Comparison of ENCODE assay signal across 11 cellular contexts in the genomic region with DNA sequence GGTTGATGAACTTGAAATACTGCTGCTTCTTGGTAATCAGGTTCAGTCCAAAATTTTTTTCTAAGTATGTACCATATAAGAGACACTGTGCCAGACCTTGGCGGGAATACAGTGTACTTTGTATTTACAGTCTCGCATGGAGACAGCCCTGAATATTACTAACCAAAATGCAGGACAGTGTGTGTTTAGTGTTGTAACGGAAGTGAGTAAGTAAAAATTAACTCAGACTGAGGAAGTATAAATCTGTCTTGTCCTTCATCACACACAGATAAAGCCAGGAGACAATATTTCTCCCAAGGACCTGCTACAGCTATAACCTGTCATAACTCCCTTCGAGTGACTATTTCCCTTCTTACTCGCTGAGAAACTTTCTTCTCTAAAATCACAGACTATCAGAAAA.
DNase-seq lines count a peak whose midpoint lies in the region; ATAC-seq and TF ChIP-seq lines count a peak whose summit lies in the region.
"Had no signal": no experiment of that assay in that cellular context is flagged by ENCODE, and none has a peak within 500 bp of the region (broad histone marks: within the 10 kb centered on the region; RNA-seq: fewer than 3 reads in every experiment).

No MANE protein-coding gene starts in this region.

- peak overlapping the region; percentile 19 for H3K27ac ChIP-seq in epithelial cell of prostate
- H3K27ac ChIP-seq: 22Rv1 had no signal

- H3K9me3 Mint-ChIP-seq in nephron, result no peaks in the 10 kb centered on the region
- H3K9me3 Mint-ChIP-seq: brain had no signal

- TF ChIP-seq CTCF in nephron (IDR thresholded peaks at IDR 0.05; ENCODE audit: unreplicated experiment in 3 of 3), result no peak

- peak overlapping the region in 2 of 3 experiments; percentile 37 to 54 for H3K27ac Mint-ChIP-seq in nephron
- H3K27ac Mint-ChIP-seq: brain had no signal

- peak; percentile 46 for ATAC-seq in HG03196 (IDR thresholded peaks at IDR 0.05; ENCODE audit: unreplicated experiment)

- H3K4me1 Mint-ChIP-seq in nephron, result peaks cover 15% of the 10 kb centered on the region

- H3K4me3 Mint-ChIP-seq in nephron, result no peak overlapping the region
- H3K4me3 Mint-ChIP-seq: brain had no signal

- peak; percentile 15 for DNase-seq in DMS53 (lab: John Stamatoyannopoulos, UW)
- DNase-seq in DMS53 treated with DMSO at 0.1 percent for 48 hours (lab: John Stamatoyannopoulos, UW; ENCODE audit: unreplicated experiment), result no peak
- no peak for DNase-seq in epithelial cell of prostate (ENCODE audit: low read depth, low spot score)
- DNase-seq in activated effector memory CD4-positive, alpha-beta T cell treated with Interleukin-2 at 50 U/mL for 16 hours, result no peak
- DNase-seq in NCI-H524 treated with DMSO at 0.1 percent for 48 hours (lab: John Stamatoyannopoulos, UW), result no peak
- DNase-seq in COR-L47 (lab: John Stamatoyannopoulos, UW), result no peak
- DNase-seq: NCI-H2029 treated with DMSO at 0.1 percent for 48 hours had no signal

- H3K27me3 Mint-ChIP-seq in nephron (ENCODE audit: low read depth), result no peaks in the 10 kb centered on the region
- H3K27me3 Mint-ChIP-seq: brain had no signal

- peaks cover 3% of the 10 kb centered on the region for H3K36me3 Mint-ChIP-seq in nephron (ENCODE audit: low read depth)
- H3K36me3 Mint-ChIP-seq: brain had no signal
